In the genomic region with DNA sequence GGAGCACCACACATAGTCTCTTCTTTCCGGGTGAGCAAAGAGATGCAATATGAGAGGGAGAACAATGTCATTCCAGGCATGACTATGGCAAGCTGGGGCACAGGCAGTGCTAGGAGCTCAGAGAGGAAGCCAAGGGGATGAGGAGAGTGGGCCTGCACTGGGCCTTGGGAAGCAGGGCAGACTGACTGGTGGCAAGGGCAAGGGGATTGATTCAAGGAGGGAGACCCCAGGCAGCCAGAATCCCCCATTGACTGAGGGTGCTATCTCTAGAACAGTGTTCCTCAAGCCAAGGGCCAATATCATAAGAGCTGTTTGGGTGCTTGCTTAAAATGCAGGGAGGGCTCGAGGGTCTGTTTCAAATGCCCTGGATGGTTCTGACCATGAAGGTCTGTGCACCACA, we compare ENCODE assay signal across 26 cellular contexts. TPM values are rescaled to one million over a fixed set of nuclear protein-coding genes. Genes with fewer than 3 reads are reported as not detected.
"Had no signal": no experiment of that assay in that cellular context is flagged by ENCODE, and none has a peak within 500 bp of the region (broad histone marks: within the 10 kb centered on the region; RNA-seq: fewer than 3 reads in every experiment).

No MANE protein-coding gene starts in this region.

- ATAC-seq: effector memory CD8-positive, alpha-beta T cell; esophagus mucosa; gastroesophageal sphincter; heart left ventricle; left cardiac atrium; left lung; left ventricle myocardium superior; lower lobe of right lung; mucosa of descending colon had no signal

- H3K27ac ChIP-seq: epithelial cell of prostate, esophagus squamous epithelium, gastroesophageal sphincter, heart left ventricle, hepatocyte, left lung, lower lobe of right lung had no signal

- DNase-seq: cortex of kidney; effector CD8-positive, alpha-beta T cell; effector memory CD8-positive, alpha-beta T cell; endodermal cell; erythroblast; esophagus squamous epithelium; foreskin fibroblast; foreskin melanocyte; heart left ventricle; hypothalamus; immature natural killer cell; left cardiac atrium; left ventricle myocardium superior; lower lobe of right lung; mesenchymal stem cell; mucosa of descending colon; naive B cell had no signal

- H3K4me3 ChIP-seq: esophagus squamous epithelium, gastroesophageal sphincter, heart left ventricle, hepatocyte, left lung, lower lobe of right lung, mucosa of descending colon had no signal

- H3K4me3 Mint-ChIP-seq: dendritic cell treated with granulocyte-macrophage colony-stimulating factor and Interleukin-4, amounts not matched to agents 40 ng/mL and 50 ng/mL, for 4 days; effector memory CD8-positive, alpha-beta T cell; endodermal cell; immature natural killer cell; naive B cell had no signal

- H3K4me1 Mint-ChIP-seq: immature natural killer cell, naive B cell had no signal

- H3K27ac Mint-ChIP-seq: dendritic cell treated with granulocyte-macrophage colony-stimulating factor and Interleukin-4, amounts not matched to agents 40 ng/mL and 50 ng/mL, for 4 days; effector memory CD8-positive, alpha-beta T cell; endodermal cell; immature natural killer cell; naive B cell had no signal

- H3K36me3 Mint-ChIP-seq: immature natural killer cell, naive B cell had no signal

RNA-seq across cellular contexts. Expression of gene MARCO, which starts 36.1 kb away (rescaled TPM):
- total RNA-seq: dermis microvascular lymphatic vessel endothelial cell, endodermal cell, lung microvascular endothelial cell, myocyte had no signal
